In genomic region chr22:20055144-20055543, GRCh38 we compare ENCODE assay signal across 28 cellular contexts.
"Had no signal": no experiment of that assay in that cellular context is flagged by ENCODE, and none has a peak within 500 bp of the region (broad histone marks: within the 10 kb centered on the region; RNA-seq: fewer than 3 reads in every experiment).

No MANE protein-coding gene starts in this region.

- ATAC-seq: Panc1, Right ventricle myocardium inferior, SK-N-SH treated with all-trans-retinoic acid at 6 μM for 48 hours had no signal

- H3K36me3 ChIP-seq: SJCRH30 had no signal

- DNase-seq: Karpas-422, MM.1S, MV-4-11, NCI-H1092, NCI-H1105, NCI-H1417 treated with DMSO at 0.1 percent for 48 hours, NCI-H1436 treated with DMSO at 0.1 percent for 48 hours, NCI-H1694 treated with DMSO at 0.1 percent for 48 hours, NCI-H187 treated with DMSO at 0.1 percent for 48 hours, NCI-H2029, NCI-H2081, NCI-H2171 treated with DMSO at 0.1 percent for 48 hours, NCI-H2227 treated with DMSO at 0.1 percent for 48 hours, NCI-H345, NCI-H446, NCI-H510A treated with DMSO at 0.1 percent for 48 hours, NCI-H524 treated with DMSO at 0.1 percent for 48 hours, NCI-H526 treated with DMSO at 0.1 percent for 48 hours, NCI-H774, PC-9, SHP77, SIG-M5, SJCRH30 had no signal

- FAIRE-seq: RCC 7860 had no signal

- H3K27me3 ChIP-seq: SJCRH30 had no signal

- H2AFZ ChIP-seq: PC-9 had no signal

- H3K27ac ChIP-seq: PC-9, SJCRH30, SK-N-MC had no signal

- H3K9me3 ChIP-seq: SJCRH30 had no signal

- H3K4me3 ChIP-seq: PC-9, SJCRH30, SK-N-MC had no signal

- H3K4me2 ChIP-seq: PC-9 had no signal
